In the genomic region with DNA sequence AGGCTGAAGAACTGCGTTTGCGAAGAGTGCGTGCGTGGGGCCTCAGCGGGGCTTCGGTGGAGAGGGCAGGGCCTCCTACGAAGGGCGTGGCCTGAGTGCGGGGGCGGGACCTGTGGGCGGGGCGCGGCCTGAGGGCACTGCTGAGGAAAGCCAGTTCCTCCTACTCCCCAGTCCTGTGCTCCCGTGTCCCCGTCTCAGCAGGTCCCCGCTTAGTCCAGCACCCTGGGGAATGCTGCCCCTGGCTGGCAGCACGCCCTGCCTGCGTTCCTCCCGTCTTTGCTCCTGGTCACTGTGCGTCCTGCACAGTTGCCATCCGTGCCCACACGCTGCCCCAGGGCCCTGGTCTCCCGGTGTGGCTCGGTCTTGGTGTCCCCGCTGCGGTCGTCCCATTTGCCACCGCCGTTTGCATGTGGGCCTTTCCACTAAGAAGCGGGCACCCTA, we compare ENCODE assay signal across 16 cellular contexts.
DNase-seq lines count a peak whose midpoint lies in the region; ATAC-seq, FAIRE-seq and TF ChIP-seq lines count a peak whose summit lies in the region.
"Had no signal": no experiment of that assay in that cellular context is flagged by ENCODE, and none has a peak within 500 bp of the region (broad histone marks: within the 10 kb centered on the region; RNA-seq: fewer than 3 reads in every experiment).

No MANE protein-coding gene starts in this region.

- no peak for TF ChIP-seq RAD21 in HepG2 (CRISPR knock-in tag; IDR thresholded peaks at IDR 0.05)

- CTCF ChIA-PET in HepG2 (lab: Yijun Ruan, JAX; ENCODE audit: low intra/inter-chr PET ratio, low total read pairs): no interaction called here

- H3K27ac ChIP-seq in HepG2 (ENCODE audit: extremely low read length, insufficient read depth, low read length): no peak overlapping the region
- H3K27ac ChIP-seq in spleen: no peak overlapping the region
- H3K27ac ChIP-seq: 22Rv1, BLaER1 had no signal

- H3K4me1 ChIP-seq in HepG2 (ENCODE audit: insufficient read depth, low read length) (no peaks in the 10 kb centered on the region), spleen (no peaks in the 10 kb centered on the region)
- H3K4me1 ChIP-seq: BLaER1 had no signal

- TF ChIP-seq POLR2A in HepG2 (IDR thresholded peaks at IDR 0.05; ENCODE audit: insufficient read depth in 1 of 2, low read depth in 2 of 2, low read length in 2 of 2): no peak
- TF ChIP-seq POLR2A in spleen (IDR thresholded peaks at IDR 0.05): no peak

- POLR2A ChIA-PET in HepG2 (lab: Yijun Ruan, JAX): no interaction called here

- H3K4me3 ChIP-seq in HepG2 (replicated peaks in 1 of 3; ENCODE audit: insufficient read depth in 1 of 3, low read depth in 2 of 3, low read length in 3 of 3): no peak overlapping the region
- no peak overlapping the region for H3K4me3 ChIP-seq in spleen
- H3K4me3 ChIP-seq: BLaER1 had no signal

- H3K36me3 ChIP-seq in HepG2 (replicated peaks in 1 of 2; ENCODE audit: control insufficient read depth in 1 of 2, insufficient read depth in 2 of 2, low read length in 2 of 2) (no peaks in the 10 kb centered on the region), spleen (no peaks in the 10 kb centered on the region)
- H3K36me3 ChIP-seq: BLaER1 had no signal

- TF ChIP-seq CTCF in natural killer cell (IDR thresholded peaks at IDR 0.05): no peak
- TF ChIP-seq CTCF in HepG2 (CRISPR knock-in tag; IDR thresholded peaks at IDR 0.05): no peak
- TF ChIP-seq CTCF in spleen (IDR thresholded peaks at IDR 0.05 in 8 of 11, conservative IDR thresholded peaks at IDR 0.05 in 3 of 11): no peak

- no peak for DNase-seq in natural killer cell treated with Interleukin-12 subunit alpha and Interleukin-12 subunit beta and Interleukin-15 and Interleukin-18, amount 100 ng/mL, for 72 hours (ENCODE audit: low spot score)
- DNase-seq in natural killer cell (no peak), HepG2 (ENCODE audit: low spot score) (no peak), spleen (peak; percentile 67), GDM1 (lab: John Stamatoyannopoulos, UW) (no peak)
- DNase-seq: DMS153, DMS79, GF-D8, GOT3, H9 had no signal

- no peaks in the 10 kb centered on the region for H3K9me3 ChIP-seq in HepG2 (ENCODE audit: low read length)
- H3K9me3 ChIP-seq in spleen: peaks cover 0 to 86% (median 40%) of the 10 kb centered on the region in 8 donors

- no TSS peak for BruUV-seq in HepG2 (replicated peaks; lab: Mats Ljungman, UMichigan)

- no peak overlapping the region for H2AFZ ChIP-seq in HepG2 (ENCODE audit: low read length)

- no peaks in the 10 kb centered on the region for H4K20me1 ChIP-seq in HepG2 (ENCODE audit: insufficient read depth, low read length)
- H4K20me1 ChIP-seq: BLaER1 had no signal

- FAIRE-seq in HepG2 (lab: Jason Lieb, UNC): no peak

- no peaks in the 10 kb centered on the region for H3K27me3 Mint-ChIP-seq in natural killer cell treated with Interleukin-12 subunit alpha and Interleukin-12 subunit beta and Interleukin-15 and Interleukin-18, amount 100 ng/mL, for 72 hours
- H3K27me3 Mint-ChIP-seq in natural killer cell (ENCODE audit: low read depth in 2 of 2): no peaks in the 10 kb centered on the region
- H3K27me3 Mint-ChIP-seq: CD4-positive, alpha-beta memory T cell had no signal

- no peaks in the 10 kb centered on the region for H3K36me3 Mint-ChIP-seq in natural killer cell treated with Interleukin-12 subunit alpha and Interleukin-12 subunit beta and Interleukin-15 and Interleukin-18, amount 100 ng/mL, for 72 hours
- H3K36me3 Mint-ChIP-seq in natural killer cell: no peaks in the 10 kb centered on the region
- H3K36me3 Mint-ChIP-seq: CD14-positive monocyte; CD4-positive, alpha-beta memory T cell had no signal

- H3K79me2 ChIP-seq in HepG2 (ENCODE audit: insufficient read depth, low read length): no peaks in the 10 kb centered on the region

- in situ Hi-C loops in HepG2 (cut with HindIII; ENCODE audit: extremely low pct_ligation_motif_present, low pct_unique_long_range_greater_than_20kb): no loop called here

- no peak overlapping the region for H3K4me3 Mint-ChIP-seq in natural killer cell treated with Interleukin-12 subunit alpha and Interleukin-12 subunit beta and Interleukin-15 and Interleukin-18, amount 100 ng/mL, for 72 hours
- no peak overlapping the region for H3K4me3 Mint-ChIP-seq in natural killer cell
- H3K4me3 Mint-ChIP-seq: CD14-positive monocyte; CD4-positive, alpha-beta memory T cell; H9 had no signal

- WGBS in HepG2 (ENCODE audit: low lambda C conversion rate): 71% methylated on average over 25 of the region's 30 CpGs
- 87 to 92% (median 89%) methylated on average over 30 of the region's 30 CpGs for WGBS in spleen, 5 donors

- H3K27ac Mint-ChIP-seq in natural killer cell treated with Interleukin-12 subunit alpha and Interleukin-12 subunit beta and Interleukin-15 and Interleukin-18, amount 100 ng/mL, for 72 hours: no peak overlapping the region
- no peak overlapping the region for H3K27ac Mint-ChIP-seq in natural killer cell
- H3K27ac Mint-ChIP-seq: CD14-positive monocyte; CD4-positive, alpha-beta memory T cell; H9 had no signal

- no peak for TF ChIP-seq EP300 in HepG2 (IDR thresholded peaks at IDR 0.05; ENCODE audit: low read depth in 2 of 2, low read length in 2 of 2)
- no peak for TF ChIP-seq EP300 in HepG2 (CRISPR knock-in tag; IDR thresholded peaks at IDR 0.05; ENCODE audit: borderline replicate concordance)

- H3K9me3 Mint-ChIP-seq in natural killer cell treated with Interleukin-12 subunit alpha and Interleukin-12 subunit beta and Interleukin-15 and Interleukin-18, amount 100 ng/mL, for 72 hours: peaks cover 3% of the 10 kb centered on the region
- peaks cover 8 to 17% of the 10 kb centered on the region in 2 donors for H3K9me3 Mint-ChIP-seq in natural killer cell

- peak; percentile 29 to 31 for ATAC-seq in natural killer cell treated with Interleukin-12 subunit alpha and Interleukin-12 subunit beta and Interleukin-15 and Interleukin-18, amount 100 ng/mL, for 72 hours
- no peak for ATAC-seq in natural killer cell
- ATAC-seq in HepG2: peak; percentile 22; the same call in 2 of the 3 replicates
- no peak for ATAC-seq in GM21360 (IDR thresholded peaks at IDR 0.05; ENCODE audit: unreplicated experiment)
- ATAC-seq in HG02759 (IDR thresholded peaks at IDR 0.05; ENCODE audit: unreplicated experiment): no peak

- H3K27me3 ChIP-seq in HepG2 (ENCODE audit: control insufficient read depth in 1 of 2, insufficient read depth in 2 of 2, low read length in 2 of 2) (no peaks in the 10 kb centered on the region; a peak in 1 of 5 replicates), spleen (replicated peaks in 1 of 7) (no peaks in the 10 kb centered on the region)
- H3K27me3 ChIP-seq: BLaER1 had no signal

- no peak overlapping the region for H3K9ac ChIP-seq in HepG2 (ENCODE audit: insufficient read depth, low read depth, low read length)
- H3K9ac ChIP-seq: BLaER1 had no signal

- no peaks in the 10 kb centered on the region for H3K4me1 Mint-ChIP-seq in natural killer cell treated with Interleukin-12 subunit alpha and Interleukin-12 subunit beta and Interleukin-15 and Interleukin-18, amount 100 ng/mL, for 72 hours (ENCODE audit: low read depth in 2 of 2)
- no peaks in the 10 kb centered on the region for H3K4me1 Mint-ChIP-seq in natural killer cell
- H3K4me1 Mint-ChIP-seq: CD14-positive monocyte; CD4-positive, alpha-beta memory T cell; H9 had no signal

- H3K4me2 ChIP-seq in HepG2 (ENCODE audit: low read depth, low read length): no peak overlapping the region
- H3K4me2 ChIP-seq: BLaER1 had no signal

- intact Hi-C loops in natural killer cell (cut with micrococcal nuclease) (no loop called here), HepG2 (cut with micrococcal nuclease; ENCODE audit: unreplicated experiment) (no loop called here), spleen (cut with DNase I; ENCODE audit: low total_unique reads) (no loop called here)

TF ChIP-seq in HepG2, 621 proteins besides CTCF, POLR2A, EP300 and RAD21 (continues in another document):
- no peak for TF ChIP-seq ZBTB7B (CRISPR knock-in tag; IDR thresholded peaks at IDR 0.05)
- no peak for TF ChIP-seq ZNF446 (CRISPR knock-in tag; IDR thresholded peaks at IDR 0.05)
- TF ChIP-seq, protein P1, sequence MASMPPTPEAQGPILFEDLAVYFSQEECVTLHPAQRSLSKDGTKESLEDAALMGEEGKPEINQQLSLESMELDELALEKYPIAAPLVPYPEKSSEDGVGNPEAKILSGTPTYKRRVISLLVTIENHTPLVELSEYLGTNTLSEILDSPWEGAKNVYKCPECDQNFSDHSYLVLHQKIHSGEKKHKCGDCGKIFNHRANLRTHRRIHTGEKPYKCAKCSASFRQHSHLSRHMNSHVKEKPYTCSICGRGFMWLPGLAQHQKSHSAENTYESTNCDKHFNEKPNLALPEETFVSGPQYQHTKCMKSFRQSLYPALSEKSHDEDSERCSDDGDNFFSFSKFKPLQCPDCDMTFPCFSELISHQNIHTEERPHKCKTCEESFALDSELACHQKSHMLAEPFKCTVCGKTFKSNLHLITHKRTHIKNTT (CRISPR knock-in tag; IDR thresholded peaks at IDR 0.05): no peak
- no peak for TF ChIP-seq ONECUT2 (CRISPR knock-in tag; IDR thresholded peaks at IDR 0.05)
- no peak for TF ChIP-seq MAFK (conservative IDR thresholded peaks at IDR 0.05 in 1 of 2, IDR thresholded peaks at IDR 0.05 in 1 of 2; ENCODE audit: low read length in 2 of 2)
- no peak for TF ChIP-seq ZNF20 (CRISPR knock-in tag; IDR thresholded peaks at IDR 0.05)
- TF ChIP-seq POLR2AphosphoS5 (IDR thresholded peaks at IDR 0.05; ENCODE audit: low read depth, low read length): no peak
- TF ChIP-seq RFX5 (IDR thresholded peaks at IDR 0.05; ENCODE audit: low read depth, low read length): no peak
- TF ChIP-seq, protein P2, sequence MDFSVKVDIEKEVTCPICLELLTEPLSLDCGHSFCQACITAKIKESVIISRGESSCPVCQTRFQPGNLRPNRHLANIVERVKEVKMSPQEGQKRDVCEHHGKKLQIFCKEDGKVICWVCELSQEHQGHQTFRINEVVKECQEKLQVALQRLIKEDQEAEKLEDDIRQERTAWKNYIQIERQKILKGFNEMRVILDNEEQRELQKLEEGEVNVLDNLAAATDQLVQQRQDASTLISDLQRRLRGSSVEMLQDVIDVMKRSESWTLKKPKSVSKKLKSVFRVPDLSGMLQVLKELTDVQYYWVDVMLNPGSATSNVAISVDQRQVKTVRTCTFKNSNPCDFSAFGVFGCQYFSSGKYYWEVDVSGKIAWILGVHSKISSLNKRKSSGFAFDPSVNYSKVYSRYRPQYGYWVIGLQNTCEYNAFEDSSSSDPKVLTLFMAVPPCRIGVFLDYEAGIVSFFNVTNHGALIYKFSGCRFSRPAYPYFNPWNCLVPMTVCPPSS (IDR thresholded peaks at IDR 0.05): no peak
- no peak for TF ChIP-seq NR3C1 (CRISPR knock-in tag; IDR thresholded peaks at IDR 0.05)
- TF ChIP-seq, protein P3, sequence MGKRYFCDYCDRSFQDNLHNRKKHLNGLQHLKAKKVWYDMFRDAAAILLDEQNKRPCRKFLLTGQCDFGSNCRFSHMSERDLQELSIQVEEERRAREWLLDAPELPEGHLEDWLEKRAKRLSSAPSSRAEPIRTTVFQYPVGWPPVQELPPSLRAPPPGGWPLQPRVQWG (CRISPR knock-in tag; IDR thresholded peaks at IDR 0.05; ENCODE audit: borderline replicate concordance, low read depth): no peak
- TF ChIP-seq GTF3A (CRISPR knock-in tag; conservative IDR thresholded peaks at IDR 0.05): no peak
- TF ChIP-seq ELF4 (CRISPR knock-in tag; IDR thresholded peaks at IDR 0.05; ENCODE audit: borderline replicate concordance): no peak
- no peak for TF ChIP-seq TEAD3 (CRISPR knock-in tag; optimal IDR thresholded peaks at IDR 0.05; ENCODE audit: borderline replicate concordance)

Comparison
In these comparisons a context has a peak if more than half of its experiments do, and no peak if none do; other contexts are left out.
1. ATAC-seq: peak in natural killer cell treated with Interleukin-12 subunit alpha and Interleukin-12 subunit beta and Interleukin-15 and Interleukin-18, amount 100 ng/mL, for 72 hours (2 of 2) and HepG2 (single experiment); none in natural killer cell (0 of 3), GM21360 (single experiment) and HG02759 (single experiment).